9 cellular contexts compared by ENCODE assay signal in the genomic region with DNA sequence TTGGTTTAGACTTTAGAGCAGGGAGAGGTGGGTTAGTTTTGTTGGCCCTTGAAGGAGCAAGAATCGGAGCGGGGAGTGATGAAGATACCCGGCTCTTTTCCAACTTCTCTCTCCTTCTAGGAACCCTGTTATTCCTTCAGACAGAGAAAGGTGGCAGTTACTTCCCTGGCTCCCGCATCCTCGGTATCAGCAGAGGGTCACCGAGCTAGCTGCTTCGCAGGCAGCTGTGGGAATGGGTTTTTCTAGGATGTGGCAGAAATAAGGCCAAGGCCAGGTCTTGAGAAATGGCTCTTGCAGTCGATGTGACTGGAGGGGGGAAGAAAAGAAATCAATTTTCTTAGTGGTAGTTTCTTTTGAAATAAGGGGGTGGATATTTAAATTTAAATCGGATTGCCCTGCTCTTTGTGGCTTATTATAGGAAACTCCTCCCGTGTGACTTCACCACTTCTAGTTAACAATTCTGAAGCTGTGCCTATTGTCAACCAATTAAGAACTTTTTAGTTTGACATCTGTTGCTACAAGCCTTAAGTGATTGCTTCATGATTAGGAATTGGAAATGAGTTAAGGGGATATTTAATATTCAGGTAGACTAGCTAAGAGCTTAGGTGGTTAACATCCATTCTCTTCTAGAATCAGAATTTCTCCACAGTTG. TPM values are rescaled to one million over a fixed set of nuclear protein-coding genes. Genes with fewer than 3 reads are reported as not detected.
DNase-seq lines count a peak whose midpoint lies in the region; ATAC-seq, FAIRE-seq and TF ChIP-seq lines count a peak whose summit lies in the region.
"Had no signal": no experiment of that assay in that cellular context is flagged by ENCODE, and none has a peak within 500 bp of the region (broad histone marks: within the 10 kb centered on the region; RNA-seq: fewer than 3 reads in every experiment).

No MANE protein-coding gene starts in this region.

- DNase-seq in RWPE1 (ENCODE audit: low spot score) (no peak), psoas muscle (no peak), SKM-1 treated with dmso at 0.1 percent for 144 hours (lab: John Stamatoyannopoulos, UW; ENCODE audit: unreplicated experiment) (no peak), H54 (ENCODE audit: insufficient read length, low spot score) (no peak)
- no peak for DNase-seq in activated CD4-positive, alpha-beta T cell treated with anti-CD3 and anti-CD28 coated beads, Interleukin-2, amount 50 U/mL, for 1 hour
- DNase-seq: KG1 had no signal

- no peak for FAIRE-seq in H54 (lab: Jason Lieb, UNC)

- no peak for TF ChIP-seq POLR2A in H54 (IDR thresholded peaks at IDR 0.05; ENCODE audit: low read depth, low read length)

- intact Hi-C loops in psoas muscle (cut with DNase I) = no loop called here

- H3K4me1 ChIP-seq in esophagus (ENCODE audit: control insufficient read depth in 2 of 2, insufficient read depth in 2 of 2, low read length in 1 of 2) = peaks cover 4 to 10% of the 10 kb centered on the region in 2 donors
- H3K4me1 ChIP-seq in psoas muscle = peaks cover 32% of the 10 kb centered on the region

- peak overlapping the region; percentile 94 for H3K4me3 ChIP-seq in GM12875 (ENCODE audit: low read depth, low read length)
- peak overlapping the region; percentile 78 to 79 for H3K4me3 ChIP-seq in esophagus (ENCODE audit: low read depth in 1 of 2, low read length in 2 of 2)
- H3K4me3 ChIP-seq in psoas muscle = peak overlapping the region; percentile 95

- 4 to 6% methylated on average over 10 of the region's 10 CpGs for WGBS in esophagus, 2 donors
- 6 to 9% (median 8%) methylated on average over 10 of the region's 10 CpGs for WGBS in psoas muscle, 3 donors

- peaks cover 5 to 9% of the 10 kb centered on the region in 2 donors for H3K36me3 ChIP-seq in esophagus (ENCODE audit: control insufficient read depth in 2 of 2, insufficient read depth in 2 of 2, low read length in 1 of 2)
- H3K36me3 ChIP-seq in psoas muscle (ENCODE audit: insufficient read depth in 1 of 2, low read depth in 1 of 2) = peaks cover 7 to 26% of the 10 kb centered on the region in 2 donors

- ATAC-seq in psoas muscle = no peak
- no peak for ATAC-seq in HG02798 (IDR thresholded peaks at IDR 0.05; ENCODE audit: poor library complexity, unreplicated experiment)

- CTCF ChIA-PET in RWPE1 (lab: Yijun Ruan, JAX) = interaction anchor here (0.6 kb wide), 1 partner anchor 108 kb away, joined by 4 read pairs; no protein-coding TSS in a partner anchor

- TF ChIP-seq CTCF in GM12875 (IDR thresholded peaks at IDR 0.05; ENCODE audit: borderline replicate concordance, insufficient read depth, low read depth, low read length) (no peak), RWPE1 (conservative IDR thresholded peaks at IDR 0.05; ENCODE audit: low read depth) (no peak), psoas muscle (IDR thresholded peaks at IDR 0.05) (no peak)

- no peaks in the 10 kb centered on the region for H3K27me3 ChIP-seq in esophagus (ENCODE audit: control insufficient read depth in 1 of 2, insufficient read depth in 2 of 2, low read length in 2 of 2)
- H3K27me3 ChIP-seq in psoas muscle (ENCODE audit: insufficient read depth in 3 of 3, low read length in 2 of 3) = no peaks in the 10 kb centered on the region

- H3K27ac ChIP-seq in RWPE1 (peak overlapping the region; percentile 83), esophagus (ENCODE audit: low read depth in 2 of 2, low read length in 1 of 2) (peak overlapping the region in 1 of 2 donors; percentile 26), psoas muscle (peak overlapping the region; percentile 70)

- POLR2A ChIA-PET in RWPE1 (lab: Yijun Ruan, JAX; ENCODE audit: low non-redundant PET) = no interaction called here

- H3K9me3 ChIP-seq in esophagus (ENCODE audit: control insufficient read depth in 2 of 2, insufficient read depth in 1 of 2, low read depth in 1 of 2, low read length in 1 of 2) (no peaks in the 10 kb centered on the region), psoas muscle (no peaks in the 10 kb centered on the region)

RNA-seq across cellular contexts. Expression of a gene that starts 1.4 kb away (rescaled TPM):
- polyA plus RNA-seq in esophagus = 10 to 100 TPM; 11.8 to 16.3 TPM
- 10 to 100 TPM; 22.7 to 35.7 (median 29.8) TPM for total RNA-seq in psoas muscle
- polyA plus RNA-seq in psoas muscle = 10 to 100 TPM in 2 of 3 donors, 1 to 10 TPM in 1; 9.2 to 31.5 (median 11.3) TPM

RNA-seq across cellular contexts. Expression of a gene that starts 30.8 kb away (rescaled TPM):
- polyA plus RNA-seq in esophagus (not detected), psoas muscle (not detected)
- not detected for total RNA-seq in psoas muscle
